1 cellular context compared by ENCODE assay signal in the genomic region with DNA sequence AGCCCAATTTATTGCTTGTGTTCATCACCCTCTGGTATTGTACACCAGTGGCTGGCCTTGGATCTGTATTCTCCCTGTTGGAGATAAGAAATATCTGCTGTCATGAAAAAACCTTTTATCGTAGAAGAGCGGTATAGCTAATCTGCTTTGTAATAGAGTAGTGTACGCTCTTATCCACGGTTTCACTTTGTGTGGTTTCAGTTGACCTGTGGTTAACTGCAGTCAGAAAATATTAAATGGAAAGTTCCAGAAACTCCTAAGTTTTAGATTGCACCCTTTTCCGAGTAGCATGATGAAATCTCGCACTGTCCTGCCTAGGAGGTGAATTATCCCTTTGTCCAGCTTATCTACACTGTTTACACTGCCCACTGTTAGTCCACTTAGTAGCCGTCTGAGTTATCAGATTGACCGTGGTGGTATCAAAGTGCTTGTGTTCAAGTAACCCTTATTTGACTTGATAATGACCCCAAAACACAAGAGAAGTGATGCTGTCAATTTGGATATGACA.
TF ChIP-seq lines count a peak whose summit lies in the region.

No MANE protein-coding gene starts in this region.

TF ChIP-seq in K562, 482 proteins besides CTCF, POLR2A, EP300 and RAD21 (continued from another document and continues in another):
- TF ChIP-seq, protein P1, sequence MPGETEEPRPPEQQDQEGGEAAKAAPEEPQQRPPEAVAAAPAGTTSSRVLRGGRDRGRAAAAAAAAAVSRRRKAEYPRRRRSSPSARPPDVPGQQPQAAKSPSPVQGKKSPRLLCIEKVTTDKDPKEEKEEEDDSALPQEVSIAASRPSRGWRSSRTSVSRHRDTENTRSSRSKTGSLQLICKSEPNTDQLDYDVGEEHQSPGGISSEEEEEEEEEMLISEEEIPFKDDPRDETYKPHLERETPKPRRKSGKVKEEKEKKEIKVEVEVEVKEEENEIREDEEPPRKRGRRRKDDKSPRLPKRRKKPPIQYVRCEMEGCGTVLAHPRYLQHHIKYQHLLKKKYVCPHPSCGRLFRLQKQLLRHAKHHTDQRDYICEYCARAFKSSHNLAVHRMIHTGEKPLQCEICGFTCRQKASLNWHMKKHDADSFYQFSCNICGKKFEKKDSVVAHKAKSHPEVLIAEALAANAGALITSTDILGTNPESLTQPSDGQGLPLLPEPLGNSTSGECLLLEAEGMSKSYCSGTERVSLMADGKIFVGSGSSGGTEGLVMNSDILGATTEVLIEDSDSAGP (CRISPR knock-in tag; IDR thresholded peaks at IDR 0.05) = no peak
- TF ChIP-seq MECOM (CRISPR knock-in tag; IDR thresholded peaks at IDR 0.05) (no peak), ZNF408 (CRISPR knock-in tag; IDR thresholded peaks at IDR 0.05; ENCODE audit: low read depth) (no peak), RBBP5 (IDR thresholded peaks at IDR 0.05; ENCODE audit: borderline replicate concordance, insufficient read depth, low read length, poor library complexity, severe bottlenecking) (no peak), ZNF445 (CRISPR knock-in tag; IDR thresholded peaks at IDR 0.05; ENCODE audit: low read depth) (no peak), ZNF232 (CRISPR knock-in tag; IDR thresholded peaks at IDR 0.05) (no peak), CREB1 (IDR thresholded peaks at IDR 0.05) (no peak), CREB1 (CRISPR knock-in tag; IDR thresholded peaks at IDR 0.05) (no peak), IFI16 (CRISPR knock-in tag; IDR thresholded peaks at IDR 0.05) (no peak), SRSF1 (IDR thresholded peaks at IDR 0.05; ENCODE audit: low read depth, low read length) (no peak), CBX3 (IDR thresholded peaks at IDR 0.05; ENCODE audit: borderline replicate concordance in 1 of 2, low read length in 2 of 2) (no peak), NFYB (IDR thresholded peaks at IDR 0.05; ENCODE audit: extremely low read depth, insufficient read length) (no peak), CBX5 (IDR thresholded peaks at IDR 0.05; ENCODE audit: borderline replicate concordance, low read depth) (no peak), MTF1 (CRISPR knock-in tag; IDR thresholded peaks at IDR 0.05; ENCODE audit: borderline replicate concordance) (no peak), HDAC1 (IDR thresholded peaks at IDR 0.05) (no peak; a peak in 1 of 4 replicates), NFE2L1 (tag; IDR thresholded peaks at IDR 0.05; ENCODE audit: borderline replicate concordance, low read depth) (no peak), CREBBP (IDR thresholded peaks at IDR 0.05; ENCODE audit: low read depth, low read length) (no peak), ZNF584 (CRISPR knock-in tag; IDR thresholded peaks at IDR 0.05; ENCODE audit: low read depth) (no peak), SIN3A (IDR thresholded peaks at IDR 0.05; ENCODE audit: borderline replicate concordance in 2 of 2, control insufficient read depth in 1 of 2, low read depth in 2 of 2, low read length in 2 of 2) (no peak), CEBPG (CRISPR knock-in tag; IDR thresholded peaks at IDR 0.05) (peak; percentile 41; the same call in 1 of the 2 replicates), CEBPG (tag; conservative IDR thresholded peaks at IDR 0.05 in 1 of 2, IDR thresholded peaks at IDR 0.05 in 1 of 2) (peak; percentile 84 to 88), FOXA3 (CRISPR knock-in tag; conservative IDR thresholded peaks at IDR 0.05 in 1 of 2, IDR thresholded peaks at IDR 0.05 in 1 of 2) (peak in 1 of 2 experiments; percentile 87; a peak in 2 of 4 replicates), KDM4B (IDR thresholded peaks at IDR 0.05; ENCODE audit: borderline replicate concordance in 2 of 2, low read depth in 1 of 2) (no peak), SMAD3 (CRISPR knock-in tag; conservative IDR thresholded peaks at IDR 0.05) (no peak), NFIC (IDR thresholded peaks at IDR 0.05) (peak; percentile 49; the same call in 1 of the 2 replicates), TAF9B (IDR thresholded peaks at IDR 0.05; ENCODE audit: partially characterized antibody) (no peak), ZNF699 (CRISPR knock-in tag; IDR thresholded peaks at IDR 0.05; ENCODE audit: insufficient replicate concordance) (no peak)
- TF ChIP-seq, protein P2, sequence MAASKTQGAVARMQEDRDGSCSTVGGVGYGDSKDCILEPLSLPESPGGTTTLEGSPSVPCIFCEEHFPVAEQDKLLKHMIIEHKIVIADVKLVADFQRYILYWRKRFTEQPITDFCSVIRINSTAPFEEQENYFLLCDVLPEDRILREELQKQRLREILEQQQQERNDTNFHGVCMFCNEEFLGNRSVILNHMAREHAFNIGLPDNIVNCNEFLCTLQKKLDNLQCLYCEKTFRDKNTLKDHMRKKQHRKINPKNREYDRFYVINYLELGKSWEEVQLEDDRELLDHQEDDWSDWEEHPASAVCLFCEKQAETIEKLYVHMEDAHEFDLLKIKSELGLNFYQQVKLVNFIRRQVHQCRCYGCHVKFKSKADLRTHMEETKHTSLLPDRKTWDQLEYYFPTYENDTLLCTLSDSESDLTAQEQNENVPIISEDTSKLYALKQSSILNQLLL (CRISPR knock-in tag; IDR thresholded peaks at IDR 0.05; ENCODE audit: borderline replicate concordance) = no peak
- TF ChIP-seq, protein P3, sequence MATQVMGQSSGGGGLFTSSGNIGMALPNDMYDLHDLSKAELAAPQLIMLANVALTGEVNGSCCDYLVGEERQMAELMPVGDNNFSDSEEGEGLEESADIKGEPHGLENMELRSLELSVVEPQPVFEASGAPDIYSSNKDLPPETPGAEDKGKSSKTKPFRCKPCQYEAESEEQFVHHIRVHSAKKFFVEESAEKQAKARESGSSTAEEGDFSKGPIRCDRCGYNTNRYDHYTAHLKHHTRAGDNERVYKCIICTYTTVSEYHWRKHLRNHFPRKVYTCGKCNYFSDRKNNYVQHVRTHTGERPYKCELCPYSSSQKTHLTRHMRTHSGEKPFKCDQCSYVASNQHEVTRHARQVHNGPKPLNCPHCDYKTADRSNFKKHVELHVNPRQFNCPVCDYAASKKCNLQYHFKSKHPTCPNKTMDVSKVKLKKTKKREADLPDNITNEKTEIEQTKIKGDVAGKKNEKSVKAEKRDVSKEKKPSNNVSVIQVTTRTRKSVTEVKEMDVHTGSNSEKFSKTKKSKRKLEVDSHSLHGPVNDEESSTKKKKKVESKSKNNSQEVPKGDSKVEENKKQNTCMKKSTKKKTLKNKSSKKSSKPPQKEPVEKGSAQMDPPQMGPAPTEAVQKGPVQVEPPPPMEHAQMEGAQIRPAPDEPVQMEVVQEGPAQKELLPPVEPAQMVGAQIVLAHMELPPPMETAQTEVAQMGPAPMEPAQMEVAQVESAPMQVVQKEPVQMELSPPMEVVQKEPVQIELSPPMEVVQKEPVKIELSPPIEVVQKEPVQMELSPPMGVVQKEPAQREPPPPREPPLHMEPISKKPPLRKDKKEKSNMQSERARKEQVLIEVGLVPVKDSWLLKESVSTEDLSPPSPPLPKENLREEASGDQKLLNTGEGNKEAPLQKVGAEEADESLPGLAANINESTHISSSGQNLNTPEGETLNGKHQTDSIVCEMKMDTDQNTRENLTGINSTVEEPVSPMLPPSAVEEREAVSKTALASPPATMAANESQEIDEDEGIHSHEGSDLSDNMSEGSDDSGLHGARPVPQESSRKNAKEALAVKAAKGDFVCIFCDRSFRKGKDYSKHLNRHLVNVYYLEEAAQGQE (CRISPR knock-in tag; IDR thresholded peaks at IDR 0.05; ENCODE audit: low read depth) = no peak
- TF ChIP-seq, protein P4, sequence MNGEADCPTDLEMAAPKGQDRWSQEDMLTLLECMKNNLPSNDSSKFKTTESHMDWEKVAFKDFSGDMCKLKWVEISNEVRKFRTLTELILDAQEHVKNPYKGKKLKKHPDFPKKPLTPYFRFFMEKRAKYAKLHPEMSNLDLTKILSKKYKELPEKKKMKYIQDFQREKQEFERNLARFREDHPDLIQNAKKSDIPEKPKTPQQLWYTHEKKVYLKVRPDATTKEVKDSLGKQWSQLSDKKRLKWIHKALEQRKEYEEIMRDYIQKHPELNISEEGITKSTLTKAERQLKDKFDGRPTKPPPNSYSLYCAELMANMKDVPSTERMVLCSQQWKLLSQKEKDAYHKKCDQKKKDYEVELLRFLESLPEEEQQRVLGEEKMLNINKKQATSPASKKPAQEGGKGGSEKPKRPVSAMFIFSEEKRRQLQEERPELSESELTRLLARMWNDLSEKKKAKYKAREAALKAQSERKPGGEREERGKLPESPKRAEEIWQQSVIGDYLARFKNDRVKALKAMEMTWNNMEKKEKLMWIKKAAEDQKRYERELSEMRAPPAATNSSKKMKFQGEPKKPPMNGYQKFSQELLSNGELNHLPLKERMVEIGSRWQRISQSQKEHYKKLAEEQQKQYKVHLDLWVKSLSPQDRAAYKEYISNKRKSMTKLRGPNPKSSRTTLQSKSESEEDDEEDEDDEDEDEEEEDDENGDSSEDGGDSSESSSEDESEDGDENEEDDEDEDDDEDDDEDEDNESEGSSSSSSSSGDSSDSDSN (IDR thresholded peaks at IDR 0.05; ENCODE audit: borderline replicate concordance in 1 of 2, low read depth in 2 of 2, low read length in 2 of 2) = no peak
- TF ChIP-seq, protein P5, sequence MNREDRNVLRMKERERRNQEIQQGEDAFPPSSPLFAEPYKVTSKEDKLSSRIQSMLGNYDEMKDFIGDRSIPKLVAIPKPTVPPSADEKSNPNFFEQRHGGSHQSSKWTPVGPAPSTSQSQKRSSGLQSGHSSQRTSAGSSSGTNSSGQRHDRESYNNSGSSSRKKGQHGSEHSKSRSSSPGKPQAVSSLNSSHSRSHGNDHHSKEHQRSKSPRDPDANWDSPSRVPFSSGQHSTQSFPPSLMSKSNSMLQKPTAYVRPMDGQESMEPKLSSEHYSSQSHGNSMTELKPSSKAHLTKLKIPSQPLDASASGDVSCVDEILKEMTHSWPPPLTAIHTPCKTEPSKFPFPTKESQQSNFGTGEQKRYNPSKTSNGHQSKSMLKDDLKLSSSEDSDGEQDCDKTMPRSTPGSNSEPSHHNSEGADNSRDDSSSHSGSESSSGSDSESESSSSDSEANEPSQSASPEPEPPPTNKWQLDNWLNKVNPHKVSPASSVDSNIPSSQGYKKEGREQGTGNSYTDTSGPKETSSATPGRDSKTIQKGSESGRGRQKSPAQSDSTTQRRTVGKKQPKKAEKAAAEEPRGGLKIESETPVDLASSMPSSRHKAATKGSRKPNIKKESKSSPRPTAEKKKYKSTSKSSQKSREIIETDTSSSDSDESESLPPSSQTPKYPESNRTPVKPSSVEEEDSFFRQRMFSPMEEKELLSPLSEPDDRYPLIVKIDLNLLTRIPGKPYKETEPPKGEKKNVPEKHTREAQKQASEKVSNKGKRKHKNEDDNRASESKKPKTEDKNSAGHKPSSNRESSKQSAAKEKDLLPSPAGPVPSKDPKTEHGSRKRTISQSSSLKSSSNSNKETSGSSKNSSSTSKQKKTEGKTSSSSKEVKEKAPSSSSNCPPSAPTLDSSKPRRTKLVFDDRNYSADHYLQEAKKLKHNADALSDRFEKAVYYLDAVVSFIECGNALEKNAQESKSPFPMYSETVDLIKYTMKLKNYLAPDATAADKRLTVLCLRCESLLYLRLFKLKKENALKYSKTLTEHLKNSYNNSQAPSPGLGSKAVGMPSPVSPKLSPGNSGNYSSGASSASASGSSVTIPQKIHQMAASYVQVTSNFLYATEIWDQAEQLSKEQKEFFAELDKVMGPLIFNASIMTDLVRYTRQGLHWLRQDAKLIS (CRISPR knock-in tag; IDR thresholded peaks at IDR 0.05) = no peak
